1 cellular context compared by ENCODE assay signal in genomic region chr17:75475851-75476250, GRCh38.
A peak's percentile ranks its signal among the peaks of the same experiment; 100 is the strongest.
TF ChIP-seq lines count a peak whose summit lies in the region.

No MANE protein-coding gene starts in this region.

TF ChIP-seq in PFSK-1, 5 proteins besides CTCF, POLR2A, EP300 and RAD21:
- TF ChIP-seq SIN3A (IDR thresholded peaks at IDR 0.05; ENCODE audit: borderline replicate concordance, insufficient read depth, low read length), result peak; percentile 86; the same call in 1 of the 2 replicates
- no peak for TF ChIP-seq FOXP2 (optimal IDR thresholded peaks at IDR 0.05; ENCODE audit: borderline replicate concordance, extremely low read depth, extremely low read length, insufficient read depth)
